ENCODE assay signal across 2 cellular contexts in the genomic region with DNA sequence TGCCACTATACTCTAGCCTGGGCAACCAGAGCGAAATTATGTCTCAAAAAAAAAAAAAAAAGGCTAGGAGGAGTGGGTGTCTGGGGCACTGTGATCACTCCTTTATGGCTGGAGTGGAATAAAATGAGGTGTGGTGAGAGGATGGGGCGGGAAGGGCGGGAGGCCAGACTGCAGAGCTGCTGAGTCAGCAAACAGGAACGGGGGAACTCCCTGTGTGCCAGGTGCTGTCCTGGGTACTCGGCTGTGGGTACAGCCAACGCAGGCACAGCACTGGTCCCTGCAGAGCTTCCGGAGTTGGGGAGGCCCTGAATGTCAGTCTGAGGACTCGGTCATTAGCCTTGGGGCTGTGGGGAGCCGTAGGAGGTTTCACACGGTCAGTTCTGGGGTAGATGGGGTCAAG.
TF ChIP-seq lines count a peak whose summit lies in the region.

No MANE protein-coding gene starts in this region.

TF ChIP-seq in IMR-90, 13 proteins besides CTCF, POLR2A, EP300 and RAD21:
- peak; percentile 87 for TF ChIP-seq MAFK (IDR thresholded peaks at IDR 0.05; ENCODE audit: low read depth, low read length)
- TF ChIP-seq CEBPB (IDR thresholded peaks at IDR 0.05; ENCODE audit: low read depth, low read length), result no peak

TF ChIP-seq in K562, 482 proteins besides CTCF, POLR2A, EP300 and RAD21:
- TF ChIP-seq C11orf30 (IDR thresholded peaks at IDR 0.05; ENCODE audit: low read depth) (peak; percentile 64), TGIF2 (CRISPR knock-in tag; IDR thresholded peaks at IDR 0.05) (no peak), POLR2AphosphoS5 (IDR thresholded peaks at IDR 0.05; ENCODE audit: control insufficient read depth, insufficient read depth, low read depth, low read length) (no peak), CHD4 (IDR thresholded peaks at IDR 0.05; ENCODE audit: insufficient read depth, insufficient replicate concordance, low read depth, low read length, poor library complexity, severe bottlenecking) (no peak), NFATC3 (IDR thresholded peaks at IDR 0.05) (no peak), ADNP (tag; IDR thresholded peaks at IDR 0.05) (no peak), ZNF316 (IDR thresholded peaks at IDR 0.05) (peak; percentile 76), MAFF (IDR thresholded peaks at IDR 0.05; ENCODE audit: low read length) (peak; percentile 26; the same call in 1 of the 2 replicates), MAFK (IDR thresholded peaks at IDR 0.05; ENCODE audit: low read length) (peak; percentile 66)
